1 cellular context compared by ENCODE assay signal in the genomic region with DNA sequence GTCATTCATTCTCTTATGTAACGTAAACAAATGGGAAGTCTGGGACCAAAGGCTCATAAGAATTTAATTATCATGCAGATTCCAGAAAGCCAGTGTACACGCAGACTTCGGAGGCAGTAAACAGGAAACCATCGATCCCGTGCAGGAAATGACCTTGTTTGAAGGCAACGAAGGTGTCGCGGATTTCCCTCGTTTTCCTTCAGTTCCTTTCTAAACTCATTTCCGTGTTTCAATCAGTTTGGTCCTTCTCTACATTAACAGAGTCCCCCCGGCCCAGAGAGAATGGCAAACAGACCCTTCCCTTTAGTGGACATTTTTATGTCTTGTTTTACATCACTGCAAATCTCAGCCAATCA.
A peak's percentile ranks its signal among the peaks of the same experiment; 100 is the strongest.
TF ChIP-seq lines count a peak whose summit lies in the region.

No MANE protein-coding gene starts in this region.

TF ChIP-seq in HEK293, 187 proteins besides CTCF, POLR2A, EP300 and RAD21 (continued from another document):
- TF ChIP-seq, protein P1, sequence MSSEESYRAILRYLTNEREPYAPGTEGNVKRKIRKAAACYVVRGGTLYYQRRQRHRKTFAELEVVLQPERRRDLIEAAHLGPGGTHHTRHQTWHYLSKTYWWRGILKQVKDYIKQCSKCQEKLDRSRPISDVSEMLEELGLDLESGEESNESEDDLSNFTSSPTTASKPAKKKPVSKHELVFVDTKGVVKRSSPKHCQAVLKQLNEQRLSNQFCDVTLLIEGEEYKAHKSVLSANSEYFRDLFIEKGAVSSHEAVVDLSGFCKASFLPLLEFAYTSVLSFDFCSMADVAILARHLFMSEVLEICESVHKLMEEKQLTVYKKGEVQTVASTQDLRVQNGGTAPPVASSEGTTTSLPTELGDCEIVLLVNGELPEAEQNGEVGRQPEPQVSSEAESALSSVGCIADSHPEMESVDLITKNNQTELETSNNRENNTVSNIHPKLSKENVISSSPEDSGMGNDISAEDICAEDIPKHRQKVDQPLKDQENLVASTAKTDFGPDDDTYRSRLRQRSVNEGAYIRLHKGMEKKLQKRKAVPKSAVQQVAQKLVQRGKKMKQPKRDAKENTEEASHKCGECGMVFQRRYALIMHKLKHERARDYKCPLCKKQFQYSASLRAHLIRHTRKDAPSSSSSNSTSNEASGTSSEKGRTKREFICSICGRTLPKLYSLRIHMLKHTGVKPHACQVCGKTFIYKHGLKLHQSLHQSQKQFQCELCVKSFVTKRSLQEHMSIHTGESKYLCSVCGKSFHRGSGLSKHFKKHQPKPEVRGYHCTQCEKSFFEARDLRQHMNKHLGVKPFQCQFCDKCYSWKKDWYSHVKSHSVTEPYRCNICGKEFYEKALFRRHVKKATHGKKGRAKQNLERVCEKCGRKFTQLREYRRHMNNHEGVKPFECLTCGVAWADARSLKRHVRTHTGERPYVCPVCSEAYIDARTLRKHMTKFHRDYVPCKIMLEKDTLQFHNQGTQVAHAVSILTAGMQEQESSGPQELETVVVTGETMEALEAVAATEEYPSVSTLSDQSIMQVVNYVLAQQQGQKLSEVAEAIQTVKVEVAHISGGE (tag by site-specific recombination; conservative IDR thresholded peaks at IDR 0.05; ENCODE audit: low read depth) = peak; percentile 83
- peak; percentile 81 for TF ChIP-seq GFI1B (tag by site-specific recombination; IDR thresholded peaks at IDR 0.05)
- TF ChIP-seq ZNF660 (tag by site-specific recombination; IDR thresholded peaks at IDR 0.05) = peak; percentile 38; the same call in 1 of the 2 replicates
- no peak for TF ChIP-seq ZNF777 (tag by site-specific recombination; IDR thresholded peaks at IDR 0.05; ENCODE audit: borderline replicate concordance)
- TF ChIP-seq ZBTB21 (tag by site-specific recombination; IDR thresholded peaks at IDR 0.05) = peak; percentile 87
- TF ChIP-seq, protein P2, sequence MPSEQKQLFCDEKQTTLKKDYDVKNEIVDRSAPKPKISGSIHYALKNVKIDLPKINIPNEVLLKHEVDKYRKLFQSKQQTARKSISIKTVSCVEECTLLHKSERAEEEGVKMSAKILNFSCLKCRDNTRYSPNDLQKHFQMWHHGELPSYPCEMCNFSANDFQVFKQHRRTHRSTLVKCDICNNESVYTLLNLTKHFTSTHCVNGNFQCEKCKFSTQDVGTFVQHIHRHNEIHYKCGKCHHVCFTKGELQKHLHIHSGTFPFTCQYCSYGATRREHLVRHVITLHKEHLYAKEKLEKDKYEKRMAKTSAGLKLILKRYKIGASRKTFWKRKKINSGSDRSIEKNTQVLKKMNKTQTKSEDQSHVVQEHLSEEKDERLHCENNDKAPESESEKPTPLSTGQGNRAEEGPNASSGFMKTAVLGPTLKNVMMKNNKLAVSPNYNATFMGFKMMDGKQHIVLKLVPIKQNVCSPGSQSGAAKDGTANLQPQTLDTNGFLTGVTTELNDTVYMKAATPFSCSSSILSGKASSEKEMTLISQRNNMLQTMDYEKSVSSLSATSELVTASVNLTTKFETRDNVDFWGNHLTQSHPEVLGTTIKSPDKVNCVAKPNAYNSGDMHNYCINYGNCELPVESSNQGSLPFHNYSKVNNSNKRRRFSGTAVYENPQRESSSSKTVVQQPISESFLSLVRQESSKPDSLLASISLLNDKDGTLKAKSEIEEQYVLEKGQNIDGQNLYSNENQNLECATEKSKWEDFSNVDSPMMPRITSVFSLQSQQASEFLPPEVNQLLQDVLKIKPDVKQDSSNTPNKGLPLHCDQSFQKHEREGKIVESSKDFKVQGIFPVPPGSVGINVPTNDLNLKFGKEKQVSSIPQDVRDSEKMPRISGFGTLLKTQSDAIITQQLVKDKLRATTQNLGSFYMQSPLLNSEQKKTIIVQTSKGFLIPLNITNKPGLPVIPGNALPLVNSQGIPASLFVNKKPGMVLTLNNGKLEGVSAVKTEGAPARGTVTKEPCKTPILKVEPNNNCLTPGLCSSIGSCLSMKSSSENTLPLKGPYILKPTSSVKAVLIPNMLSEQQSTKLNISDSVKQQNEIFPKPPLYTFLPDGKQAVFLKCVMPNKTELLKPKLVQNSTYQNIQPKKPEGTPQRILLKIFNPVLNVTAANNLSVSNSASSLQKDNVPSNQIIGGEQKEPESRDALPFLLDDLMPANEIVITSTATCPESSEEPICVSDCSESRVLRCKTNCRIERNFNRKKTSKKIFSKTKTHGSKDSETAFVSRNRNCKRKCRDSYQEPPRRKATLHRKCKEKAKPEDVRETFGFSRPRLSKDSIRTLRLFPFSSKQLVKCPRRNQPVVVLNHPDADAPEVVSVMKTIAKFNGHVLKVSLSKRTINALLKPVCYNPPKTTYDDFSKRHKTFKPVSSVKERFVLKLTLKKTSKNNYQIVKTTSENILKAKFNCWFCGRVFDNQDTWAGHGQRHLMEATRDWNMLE (tag by site-specific recombination; conservative IDR thresholded peaks at IDR 0.05; ENCODE audit: low read depth) = peak; percentile 81
- TF ChIP-seq EGR2 (tag by site-specific recombination; IDR thresholded peaks at IDR 0.05; ENCODE audit: low read depth) = no peak
- TF ChIP-seq, protein P3, sequence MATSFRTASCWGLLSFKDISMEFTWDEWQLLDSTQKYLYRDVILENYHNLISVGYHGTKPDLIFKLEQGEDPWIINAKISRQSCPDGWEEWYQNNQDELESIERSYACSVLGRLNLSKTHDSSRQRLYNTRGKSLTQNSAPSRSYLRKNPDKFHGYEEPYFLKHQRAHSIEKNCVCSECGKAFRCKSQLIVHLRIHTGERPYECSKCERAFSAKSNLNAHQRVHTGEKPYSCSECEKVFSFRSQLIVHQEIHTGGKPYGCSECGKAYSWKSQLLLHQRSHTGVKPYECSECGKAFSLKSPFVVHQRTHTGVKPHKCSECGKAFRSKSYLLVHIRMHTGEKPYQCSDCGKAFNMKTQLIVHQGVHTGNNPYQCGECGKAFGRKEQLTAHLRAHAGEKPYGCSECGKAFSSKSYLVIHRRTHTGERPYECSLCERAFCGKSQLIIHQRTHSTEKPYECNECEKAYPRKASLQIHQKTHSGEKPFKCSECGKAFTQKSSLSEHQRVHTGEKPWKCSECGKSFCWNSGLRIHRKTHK (tag by site-specific recombination; IDR thresholded peaks at IDR 0.05) = no peak
- TF ChIP-seq, protein P4, sequence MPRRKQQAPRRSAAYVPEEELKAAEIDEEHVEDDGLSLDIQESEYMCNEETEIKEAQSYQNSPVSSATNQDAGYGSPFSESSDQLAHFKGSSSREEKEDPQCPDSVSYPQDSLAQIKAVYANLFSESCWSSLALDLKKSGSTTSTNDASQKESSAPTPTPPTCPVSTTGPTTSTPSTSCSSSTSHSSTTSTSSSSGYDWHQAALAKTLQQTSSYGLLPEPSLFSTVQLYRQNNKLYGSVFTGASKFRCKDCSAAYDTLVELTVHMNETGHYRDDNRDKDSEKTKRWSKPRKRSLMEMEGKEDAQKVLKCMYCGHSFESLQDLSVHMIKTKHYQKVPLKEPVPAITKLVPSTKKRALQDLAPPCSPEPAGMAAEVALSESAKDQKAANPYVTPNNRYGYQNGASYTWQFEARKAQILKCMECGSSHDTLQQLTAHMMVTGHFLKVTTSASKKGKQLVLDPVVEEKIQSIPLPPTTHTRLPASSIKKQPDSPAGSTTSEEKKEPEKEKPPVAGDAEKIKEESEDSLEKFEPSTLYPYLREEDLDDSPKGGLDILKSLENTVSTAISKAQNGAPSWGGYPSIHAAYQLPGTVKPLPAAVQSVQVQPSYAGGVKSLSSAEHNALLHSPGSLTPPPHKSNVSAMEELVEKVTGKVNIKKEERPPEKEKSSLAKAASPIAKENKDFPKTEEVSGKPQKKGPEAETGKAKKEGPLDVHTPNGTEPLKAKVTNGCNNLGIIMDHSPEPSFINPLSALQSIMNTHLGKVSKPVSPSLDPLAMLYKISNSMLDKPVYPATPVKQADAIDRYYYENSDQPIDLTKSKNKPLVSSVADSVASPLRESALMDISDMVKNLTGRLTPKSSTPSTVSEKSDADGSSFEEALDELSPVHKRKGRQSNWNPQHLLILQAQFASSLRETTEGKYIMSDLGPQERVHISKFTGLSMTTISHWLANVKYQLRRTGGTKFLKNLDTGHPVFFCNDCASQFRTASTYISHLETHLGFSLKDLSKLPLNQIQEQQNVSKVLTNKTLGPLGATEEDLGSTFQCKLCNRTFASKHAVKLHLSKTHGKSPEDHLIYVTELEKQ (tag by site-specific recombination; IDR thresholded peaks at IDR 0.05; ENCODE audit: borderline replicate concordance) = no peak
- 0 out of 2 replicates have a peak, but pooled peaks have one; percentile 33 for TF ChIP-seq HOXC10 (CRISPR knock-in tag; IDR thresholded peaks at IDR 0.05)
- TF ChIP-seq KLF8 (tag by site-specific recombination; IDR thresholded peaks at IDR 0.05) = no peak
- TF ChIP-seq ZNF2 (tag by site-specific recombination; IDR thresholded peaks at IDR 0.05) = no peak
- TF ChIP-seq MZF1 (tag by site-specific recombination; IDR thresholded peaks at IDR 0.05; ENCODE audit: borderline replicate concordance) = peak; percentile 37; the same call in 1 of the 2 replicates
- TF ChIP-seq ZNF629 (tag by site-specific recombination; IDR thresholded peaks at IDR 0.05) = peak; percentile 93
- TF ChIP-seq GLI4 (tag by site-specific recombination; IDR thresholded peaks at IDR 0.05) = no peak
- 0 out of 2 replicates have a peak, but pooled peaks have one; percentile 21 for TF ChIP-seq ZNF24 (tag by site-specific recombination; IDR thresholded peaks at IDR 0.05)
